ENCODE assay signal across 26 cellular contexts in genomic region chr5:10063997-10064396, GRCh38.
"Had no signal": no experiment of that assay in that cellular context is flagged by ENCODE, and none has a peak within 500 bp of the region (broad histone marks: within the 10 kb centered on the region; RNA-seq: fewer than 3 reads in every experiment).

No MANE protein-coding gene starts in this region.

- H3K36me3 Mint-ChIP-seq: activated naive CD4-positive, alpha-beta T cell treated with anti-CD3 and anti-CD28 coated beads, Interleukin-2, amount 10 ng/mL, durations not matched to agents 7 days and 5 days; activated naive CD4-positive, alpha-beta T cell treated with anti-CD3 and anti-CD28 coated beads, Interleukin-2, amount 50 U/mL, for 72 hours; activated naive CD8-positive, alpha-beta T cell treated with anti-CD3 and anti-CD28 coated beads, Interleukin-2, amount 10 ng/mL, durations not matched to agents 7 days and 5 days had no signal

- H3K4me1 Mint-ChIP-seq: activated CD4-positive, alpha-beta memory T cell treated with anti-CD3 and anti-CD28 coated beads, Interleukin-2, amount 10 ng/mL, durations not matched to agents 7 days and 5 days; activated CD4-positive, alpha-beta T cell treated with anti-CD3 and anti-CD28 coated beads for 36 hours; activated CD4-positive, alpha-beta T cell treated with anti-CD3 and anti-CD28 coated beads, Interleukin-2, amount 10 ng/mL, durations not matched to agents 24 days and 14 days; activated naive CD4-positive, alpha-beta T cell treated with anti-CD3 and anti-CD28 coated beads, Interleukin-2, amount 10 ng/mL, durations not matched to agents 7 days and 5 days; T-helper 17 cell had no signal

- H3K4me1 ChIP-seq: body of pancreas, heart left ventricle had no signal

- H3K4me3 Mint-ChIP-seq: activated CD4-positive, alpha-beta memory T cell treated with anti-CD3 and anti-CD28 coated beads, Interleukin-2, amount 10 ng/mL, durations not matched to agents 7 days and 5 days; activated CD4-positive, alpha-beta T cell treated with anti-CD3 and anti-CD28 coated beads for 36 hours; activated CD4-positive, alpha-beta T cell treated with anti-CD3 and anti-CD28 coated beads, Interleukin-2, amount 10 ng/mL, durations not matched to agents 24 days and 14 days; activated naive CD4-positive, alpha-beta T cell treated with anti-CD3 and anti-CD28 coated beads, Interleukin-2, amount 10 ng/mL, durations not matched to agents 7 days and 5 days; activated naive CD8-positive, alpha-beta T cell treated with anti-CD3 and anti-CD28 coated beads, Interleukin-2, amount 10 ng/mL, durations not matched to agents 7 days and 5 days; activated T-cell treated with anti-CD3 and anti-CD28 coated beads, Interleukin-2, amount 50 U/mL, for 24 hours; activated T-cell treated with anti-CD3 and anti-CD28 coated beads, Interleukin-2, amount 50 U/mL, for 72 hours; T-helper 17 cell; T-helper 2 cell treated with Interferon-gamma antibody and Interleukin-4, amounts not matched to agents 5 μg/mL and 100 μg/mL, for 36 hours had no signal

- H3K27ac ChIP-seq: body of pancreas, heart left ventricle had no signal

- DNase-seq: activated CD4-positive, alpha-beta memory T cell treated with anti-CD3 and anti-CD28 coated beads, Interleukin-2, amount 10 ng/mL, durations not matched to agents 7 days and 5 days; activated CD4-positive, alpha-beta T cell treated with anti-CD3 and anti-CD28 coated beads for 36 hours; activated CD4-positive, alpha-beta T cell treated with anti-CD3 and anti-CD28 coated beads, Interleukin-2, amount 10 ng/mL, durations not matched to agents 24 days and 14 days; activated CD4-positive, CD25-positive, alpha-beta regulatory T cell; activated CD4-positive, CD25-positive, alpha-beta regulatory T cell treated with anti-CD3 and anti-CD28 coated beads, Interleukin-2, amount 50 U/mL, for 72 hours; activated CD8-positive, alpha-beta memory T cell treated with anti-CD3 and anti-CD28 coated beads, Interleukin-2, amount 50 U/mL, for 48 hours; activated gamma-delta T cell; activated naive CD4-positive, alpha-beta T cell; activated naive CD4-positive, alpha-beta T cell treated with anti-CD3 and anti-CD28 coated beads, Interleukin-2, amount 10 ng/mL, durations not matched to agents 7 days and 5 days; activated naive CD8-positive, alpha-beta T cell treated with anti-CD3 and anti-CD28 coated beads, Interleukin-2, amount 10 ng/mL, durations not matched to agents 7 days and 5 days; activated T-cell treated with anti-CD3 and anti-CD28 coated beads for 4 hours; activated T-cell treated with anti-CD3 and anti-CD28 coated beads, Interleukin-2, amount 50 U/mL, for 24 hours; activated T-cell treated with anti-CD3 and anti-CD28 coated beads, Interleukin-2, amount 50 U/mL, for 72 hours; body of pancreas; caudate nucleus; effector CD8-positive, alpha-beta T cell; foreskin fibroblast; glutamatergic neuron; heart left ventricle; T-helper 1 cell; T-helper 17 cell; T1000 had no signal

- H3K36me3 ChIP-seq: heart left ventricle had no signal

- FAIRE-seq: colon, frontal cortex had no signal

- H3K9me3 Mint-ChIP-seq: activated T-cell treated with anti-CD3 and anti-CD28 coated beads, Interleukin-2, amount 50 U/mL, for 72 hours had no signal

- H3K27ac Mint-ChIP-seq: activated CD4-positive, alpha-beta memory T cell treated with anti-CD3 and anti-CD28 coated beads, Interleukin-2, amount 10 ng/mL, durations not matched to agents 7 days and 5 days; activated CD4-positive, alpha-beta T cell treated with anti-CD3 and anti-CD28 coated beads for 36 hours; activated CD4-positive, alpha-beta T cell treated with anti-CD3 and anti-CD28 coated beads, Interleukin-2, amount 10 ng/mL, durations not matched to agents 24 days and 14 days; activated naive CD4-positive, alpha-beta T cell treated with anti-CD3 and anti-CD28 coated beads, Interleukin-2, amount 10 ng/mL, durations not matched to agents 7 days and 5 days; activated naive CD4-positive, alpha-beta T cell treated with anti-CD3 and anti-CD28 coated beads, Interleukin-2, amount 50 U/mL, for 72 hours; activated naive CD8-positive, alpha-beta T cell treated with anti-CD3 and anti-CD28 coated beads, Interleukin-2, amount 10 ng/mL, durations not matched to agents 7 days and 5 days; activated T-cell treated with anti-CD3 and anti-CD28 coated beads, Interleukin-2, amount 50 U/mL, for 24 hours; activated T-cell treated with anti-CD3 and anti-CD28 coated beads, Interleukin-2, amount 50 U/mL, for 72 hours; T-helper 17 cell; T-helper 2 cell treated with Interferon-gamma antibody and Interleukin-4, amounts not matched to agents 5 μg/mL and 100 μg/mL, for 36 hours had no signal

- H3K27me3 Mint-ChIP-seq: activated CD4-positive, alpha-beta memory T cell treated with anti-CD3 and anti-CD28 coated beads, Interleukin-2, amount 10 ng/mL, durations not matched to agents 7 days and 5 days; activated CD4-positive, alpha-beta T cell treated with anti-CD3 and anti-CD28 coated beads for 36 hours; activated CD4-positive, alpha-beta T cell treated with anti-CD3 and anti-CD28 coated beads, Interleukin-2, amount 10 ng/mL, durations not matched to agents 24 days and 14 days; activated naive CD4-positive, alpha-beta T cell treated with anti-CD3 and anti-CD28 coated beads, Interleukin-2, amount 10 ng/mL, durations not matched to agents 7 days and 5 days; activated naive CD8-positive, alpha-beta T cell treated with anti-CD3 and anti-CD28 coated beads, Interleukin-2, amount 10 ng/mL, durations not matched to agents 7 days and 5 days; activated T-cell treated with anti-CD3 and anti-CD28 coated beads, Interleukin-2, amount 50 U/mL, for 24 hours; T-helper 17 cell had no signal

- H3K9me3 ChIP-seq: body of pancreas had no signal

- H3K4me3 ChIP-seq: body of pancreas, heart left ventricle had no signal

- H3K27me3 ChIP-seq: body of pancreas, heart left ventricle had no signal
